25 cellular contexts compared by ENCODE assay signal in the genomic region with DNA sequence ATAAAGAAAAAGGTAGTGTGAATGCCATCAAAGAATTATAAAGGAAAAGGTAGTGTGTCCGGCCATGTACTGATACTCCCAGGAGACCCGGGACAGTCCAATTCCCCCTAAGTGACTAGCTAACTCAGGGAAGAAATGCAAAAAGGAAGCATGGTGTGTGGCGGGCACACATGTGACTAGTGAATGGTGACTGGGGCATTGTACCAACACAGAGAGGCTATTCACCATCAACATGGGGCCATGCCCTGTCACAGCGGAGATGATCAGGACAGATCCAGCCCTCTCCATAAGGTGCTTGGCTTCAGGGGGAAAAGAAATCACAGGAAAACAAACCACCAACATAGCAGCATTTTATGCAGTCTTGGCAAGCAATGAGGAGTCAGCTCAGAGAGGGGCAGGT. TPM values are rescaled to one million over a fixed set of nuclear protein-coding genes. Genes with fewer than 3 reads are reported as not detected.
DNase-seq lines count a peak whose midpoint lies in the region; ATAC-seq, FAIRE-seq and TF ChIP-seq lines count a peak whose summit lies in the region.
"Had no signal": no experiment of that assay in that cellular context is flagged by ENCODE, and none has a peak within 500 bp of the region (broad histone marks: within the 10 kb centered on the region; RNA-seq: fewer than 3 reads in every experiment).

No MANE protein-coding gene starts in this region.

- H3K9me3 ChIP-seq in HepG2 (ENCODE audit: low read length) (no peaks in the 10 kb centered on the region), right lobe of liver (no peaks in the 10 kb centered on the region)
- H3K9me3 ChIP-seq: BLaER1 treated with 17β-estradiol and CSF1 and Interleukin-3, amounts not matched to agents 10 nM and 100 nM; body of pancreas; gastroesophageal sphincter; SK-N-SH; testis had no signal

- no peaks in the 10 kb centered on the region for H3K4me1 ChIP-seq in HepG2 (ENCODE audit: insufficient read depth, low read length)
- peaks cover 0 to 4% (median 0%) of the 10 kb centered on the region in 4 donors for H3K4me1 ChIP-seq in right lobe of liver

- peaks cover 0 to 15% of the 10 kb centered on the region in 2 donors for H3K36me3 Mint-ChIP-seq in activated naive CD4-positive, alpha-beta T cell treated with anti-CD3 and anti-CD28 coated beads, Interleukin-2, amount 50 U/mL, for 72 hours

- no peak for TF ChIP-seq POLR2A in HepG2 (IDR thresholded peaks at IDR 0.05; ENCODE audit: insufficient read depth in 1 of 2, low read depth in 2 of 2, low read length in 2 of 2)
- TF ChIP-seq POLR2A in right lobe of liver (IDR thresholded peaks at IDR 0.05): no peak

- POLR2A ChIA-PET in HepG2 (lab: Yijun Ruan, JAX): no interaction called here

- H2AFZ ChIP-seq in HepG2 (ENCODE audit: low read length): no peak overlapping the region

- H3K4me2 ChIP-seq in HepG2 (ENCODE audit: low read depth, low read length): no peak overlapping the region
- H3K4me2 ChIP-seq: BLaER1 treated with 17β-estradiol and CSF1 and Interleukin-3, amounts not matched to agents 10 nM and 100 nM; SK-N-SH had no signal

- DNase-seq in HepG2 (ENCODE audit: low spot score) (no peak), right lobe of liver (no peak), foreskin melanocyte (peak; percentile 51), nucleus accumbens (lab: John Stamatoyannopoulos, UW) (peak in 46 of 56 donors; percentile 37 to 84 (median 70)), dermis blood vessel endothelial cell (no peak), NCI-H1092 (lab: John Stamatoyannopoulos, UW) (no peak)
- no peak for DNase-seq in activated naive CD4-positive, alpha-beta T cell treated with anti-CD3 and anti-CD28 coated beads, Interleukin-2, amount 50 U/mL, for 72 hours (ENCODE audit: low spot score in 2 of 2)
- no peak for DNase-seq in NK-92 treated with Interleukin-12 subunit alpha and Interleukin-12 subunit beta, amount 100 ng/mL, for 24 hours (lab: John Stamatoyannopoulos, UW)
- DNase-seq: ACHN; activated CD4-positive, alpha-beta T cell treated with anti-CD3 and anti-CD28 coated beads, Interleukin-2, amount 50 U/mL, for 1 hour; body of pancreas; DND-41; effector memory CD4-positive, alpha-beta T cell; NCI-H187; NCI-H2227 treated with DMSO at 0.1 percent for 48 hours; retina; SK-N-SH; testis had no signal

- TF ChIP-seq EP300 in HepG2 (IDR thresholded peaks at IDR 0.05; ENCODE audit: low read depth in 2 of 2, low read length in 2 of 2) (no peak), HepG2 (CRISPR knock-in tag; IDR thresholded peaks at IDR 0.05; ENCODE audit: borderline replicate concordance) (no peak)

- intact Hi-C loops in HepG2 (cut with micrococcal nuclease; ENCODE audit: unreplicated experiment): no loop called here
- intact Hi-C loops in right lobe of liver (cut with DNase I): no loop called here

- no peaks in the 10 kb centered on the region for H3K9me3 Mint-ChIP-seq in activated naive CD4-positive, alpha-beta T cell treated with anti-CD3 and anti-CD28 coated beads, Interleukin-2, amount 50 U/mL, for 72 hours
- H3K9me3 Mint-ChIP-seq: activated naive CD4-positive, alpha-beta T cell treated with anti-CD3 and anti-CD28 coated beads, Interleukin-2, amount 50 U/mL, for 24 hours; activated T-helper 17 cell treated with anti-CD3 and anti-CD28 coated beads, Interleukin-2, amount 50 U/mL, for 72 hours had no signal

- H3K9ac ChIP-seq in HepG2 (ENCODE audit: insufficient read depth, low read depth, low read length): no peak overlapping the region
- H3K9ac ChIP-seq: BLaER1 treated with 17β-estradiol and CSF1 and Interleukin-3, amounts not matched to agents 10 nM and 100 nM; SK-N-SH had no signal

- peak overlapping the region in 1 of 2 donors; percentile 41 for H3K27ac Mint-ChIP-seq in activated naive CD4-positive, alpha-beta T cell treated with anti-CD3 and anti-CD28 coated beads, Interleukin-2, amount 50 U/mL, for 72 hours
- H3K27ac Mint-ChIP-seq: activated T-helper 17 cell treated with anti-CD3 and anti-CD28 coated beads, Interleukin-2, amount 50 U/mL, for 72 hours had no signal

- no peak for ATAC-seq in HepG2
- no peak for ATAC-seq in right lobe of liver
- ATAC-seq in activated naive CD4-positive, alpha-beta T cell treated with anti-CD3 and anti-CD28 coated beads, Interleukin-2, amount 50 U/mL, for 72 hours: no peak
- ATAC-seq: activated T-helper 17 cell treated with anti-CD3 and anti-CD28 coated beads, Interleukin-2, amount 50 U/mL, for 72 hours; body of pancreas; gastroesophageal sphincter; HCT116 had no signal

- peaks cover 81% of the 10 kb centered on the region for H3K79me2 ChIP-seq in HepG2 (ENCODE audit: insufficient read depth, low read length)

- H3K36me3 ChIP-seq in HepG2 (replicated peaks in 1 of 2; ENCODE audit: control insufficient read depth in 1 of 2, insufficient read depth in 2 of 2, low read length in 2 of 2) (peaks cover 31 to 82% of the 10 kb centered on the region in 2 experiments), right lobe of liver (peaks cover 4 to 57% (median 24%) of the 10 kb centered on the region in 4 donors)

- BruUV-seq in HepG2 (replicated peaks; lab: Mats Ljungman, UMichigan): no TSS peak

- WGBS in HepG2 (ENCODE audit: low lambda C conversion rate): 99% methylated on average over 4 of the region's 4 CpGs
- WGBS in right lobe of liver (ENCODE audit: insufficient coverage, low coverage, low lambda C conversion rate, missing lambda C conversion rate): 95% methylated on average over 4 of the region's 4 CpGs

- H4K20me1 ChIP-seq in HepG2 (ENCODE audit: insufficient read depth, low read length): peaks cover 43% of the 10 kb centered on the region

- no peak overlapping the region for H3K4me3 ChIP-seq in HepG2 (replicated peaks in 1 of 3; ENCODE audit: insufficient read depth in 1 of 3, low read depth in 2 of 3, low read length in 3 of 3)
- H3K4me3 ChIP-seq in right lobe of liver: no peak overlapping the region
- H3K4me3 ChIP-seq: BLaER1 treated with 17β-estradiol and CSF1 and Interleukin-3, amounts not matched to agents 10 nM and 100 nM; body of pancreas; gastroesophageal sphincter; lung; testis had no signal

- TF ChIP-seq RAD21 in HepG2 (CRISPR knock-in tag; IDR thresholded peaks at IDR 0.05): no peak

- TF ChIP-seq CTCF in HepG2 (CRISPR knock-in tag; IDR thresholded peaks at IDR 0.05) (no peak), right lobe of liver (IDR thresholded peaks at IDR 0.05) (no peak)

- no peak for FAIRE-seq in HepG2 (lab: Jason Lieb, UNC)

- no peak overlapping the region for H3K27ac ChIP-seq in HepG2 (ENCODE audit: extremely low read length, insufficient read depth, low read length)
- no peak overlapping the region for H3K27ac ChIP-seq in right lobe of liver
- H3K27ac ChIP-seq: BLaER1 treated with 17β-estradiol and CSF1 and Interleukin-3, amounts not matched to agents 10 nM and 100 nM; body of pancreas; gastroesophageal sphincter; VCaP had no signal

- in situ Hi-C loops in HepG2 (cut with HindIII; ENCODE audit: extremely low pct_ligation_motif_present, low pct_unique_long_range_greater_than_20kb): no loop called here

- no peaks in the 10 kb centered on the region for H3K27me3 ChIP-seq in HepG2 (ENCODE audit: control insufficient read depth in 1 of 2, insufficient read depth in 2 of 2, low read length in 2 of 2)
- no peaks in the 10 kb centered on the region for H3K27me3 ChIP-seq in right lobe of liver
- H3K27me3 ChIP-seq: BLaER1 treated with 17β-estradiol and CSF1 and Interleukin-3, amounts not matched to agents 10 nM and 100 nM; body of pancreas; gastroesophageal sphincter; testis had no signal

- CTCF ChIA-PET in HepG2 (lab: Yijun Ruan, JAX; ENCODE audit: low intra/inter-chr PET ratio, low total read pairs): no interaction called here

RNA-seq across cellular contexts. Expression of gene FAM168B, which starts 34.4 kb away (rescaled TPM):
- total RNA-seq in HepG2 (2016; rRNA removed; fragmentation: Illumina TruSeq; extraction: Trizol) (63.7 and 64.5 TPM in 2 replicates), right lobe of liver (10 to 100 TPM; 28.1 to 69.7 (median 33.9) TPM), dermis blood vessel endothelial cell (98.2 and 100 TPM in 2 replicates)
- 5.2 and 5.9 TPM in 2 replicates for total RNA-seq in HepG2 (2016; cell fraction: cytosol; rRNA removed; fragmentation: Illumina TruSeq; extraction: Trizol; ENCODE audit: low read depth)
- total RNA-seq in HepG2 (2016; cell fraction: insoluble cytoplasmic fraction; rRNA removed; fragmentation: Illumina TruSeq; extraction: Trizol): 54.8 and 65.4 TPM in 2 replicates
- total RNA-seq in HepG2 (2016; cell fraction: membrane; rRNA removed; fragmentation: Illumina TruSeq; extraction: Trizol): 19.1 and 22.7 TPM in 2 replicates
- total RNA-seq in HepG2 (2016; cell fraction: nucleus; rRNA removed; fragmentation: Illumina TruSeq; extraction: Trizol): 38.5 and 42.2 TPM in 2 replicates
- 113 and 127 TPM in 2 replicates for polyA plus RNA-seq in HepG2 (2011; rRNA removed)
- polyA plus RNA-seq in HepG2 (2011; cell fraction: cytosol; rRNA removed): 82.0 and 115 TPM in 2 replicates
- polyA plus RNA-seq in HepG2 (2011; cell fraction: nucleus; rRNA removed): 115 and 127 TPM in 2 replicates
- polyA plus RNA-seq in HepG2 (2012): 63.9 and 65.2 TPM in 2 replicates
- polyA plus RNA-seq in HepG2 (2016; cell fraction: cytosol; fragmentation: Illumina TruSeq; extraction: Trizol; ENCODE audit: low read depth): 3.6 and 4.4 TPM in 2 replicates
- polyA plus RNA-seq in HepG2 (2016; cell fraction: insoluble cytoplasmic fraction; fragmentation: Illumina TruSeq; extraction: Trizol; ENCODE audit: low read depth): 63.7 and 70.4 TPM in 2 replicates
- polyA plus RNA-seq in HepG2 (2016; cell fraction: membrane; fragmentation: Illumina TruSeq; extraction: Trizol; ENCODE audit: low read depth): 10.7 and 10.9 TPM in 2 replicates
- 58.6 and 63.4 TPM in 2 replicates for polyA plus RNA-seq in HepG2 (2016; cell fraction: nucleus; fragmentation: Illumina TruSeq; extraction: Trizol; ENCODE audit: insufficient read depth, low read depth)
- 146 and 269 TPM in 2 replicates for polyA minus RNA-seq in HepG2 (2011; rRNA and poly(A)+ RNA removed; ENCODE audit: low replicate concordance)
- polyA minus RNA-seq in HepG2 (2011; cell fraction: cytosol; rRNA and poly(A)+ RNA removed): 63.9 and 69.7 TPM in 2 replicates
- polyA minus RNA-seq in HepG2 (2011; cell fraction: nucleus; rRNA and poly(A)+ RNA removed): 31.0 and 31.8 TPM in 2 replicates
- total RNA-seq in activated naive CD4-positive, alpha-beta T cell treated with anti-CD3 and anti-CD28 coated beads, Interleukin-2, amount 50 U/mL, for 72 hours: 10 to 100 TPM; 61.5 to 69.9 TPM

RNA-seq across cellular contexts. Expression of gene PLEKHB2, which starts 46.2 kb away (rescaled TPM):
- total RNA-seq in HepG2 (2016; rRNA removed; fragmentation: Illumina TruSeq; extraction: Trizol): 78.9 and 110 TPM in 2 replicates
- total RNA-seq in HepG2 (2016; cell fraction: cytosol; rRNA removed; fragmentation: Illumina TruSeq; extraction: Trizol; ENCODE audit: low read depth): 5.7 and 5.8 TPM in 2 replicates
- total RNA-seq in HepG2 (2016; cell fraction: insoluble cytoplasmic fraction; rRNA removed; fragmentation: Illumina TruSeq; extraction: Trizol): 79.4 and 115 TPM in 2 replicates
- 23.2 and 24.7 TPM in 2 replicates for total RNA-seq in HepG2 (2016; cell fraction: membrane; rRNA removed; fragmentation: Illumina TruSeq; extraction: Trizol)
- 42.5 and 48.0 TPM in 2 replicates for total RNA-seq in HepG2 (2016; cell fraction: nucleus; rRNA removed; fragmentation: Illumina TruSeq; extraction: Trizol)
- 61.5 and 73.0 TPM in 2 replicates for polyA plus RNA-seq in HepG2 (2011; rRNA removed)
- 65.3 and 72.4 TPM in 2 replicates for polyA plus RNA-seq in HepG2 (2011; cell fraction: cytosol; rRNA removed)
- polyA plus RNA-seq in HepG2 (2011; cell fraction: nucleus; rRNA removed): 45.0 and 54.5 TPM in 2 replicates
- polyA plus RNA-seq in HepG2 (2012): 45.1 and 56.7 TPM in 2 replicates
- polyA plus RNA-seq in HepG2 (2016; cell fraction: cytosol; fragmentation: Illumina TruSeq; extraction: Trizol; ENCODE audit: low read depth): 3.1 TPM in 2 replicates
- 88.2 and 92.6 TPM in 2 replicates for polyA plus RNA-seq in HepG2 (2016; cell fraction: insoluble cytoplasmic fraction; fragmentation: Illumina TruSeq; extraction: Trizol; ENCODE audit: low read depth)
- 9.5 and 11.4 TPM in 2 replicates for polyA plus RNA-seq in HepG2 (2016; cell fraction: membrane; fragmentation: Illumina TruSeq; extraction: Trizol; ENCODE audit: low read depth)
- polyA plus RNA-seq in HepG2 (2016; cell fraction: nucleus; fragmentation: Illumina TruSeq; extraction: Trizol; ENCODE audit: insufficient read depth, low read depth): 55.3 and 58.5 TPM in 2 replicates
- 79.4 and 118 TPM in 2 replicates for polyA minus RNA-seq in HepG2 (2011; rRNA and poly(A)+ RNA removed; ENCODE audit: low replicate concordance)
- polyA minus RNA-seq in HepG2 (2011; cell fraction: cytosol; rRNA and poly(A)+ RNA removed): 62.2 and 79.1 TPM in 2 replicates
- 51.4 and 56.7 TPM in 2 replicates for polyA minus RNA-seq in HepG2 (2011; cell fraction: nucleus; rRNA and poly(A)+ RNA removed)
- 10 to 100 TPM in 4 of 6 experiments, 1 to 10 TPM in 2; 8.9 to 22.3 (median 17.5) TPM for total RNA-seq in right lobe of liver
- 10 to 100 TPM; 49.1 to 81.2 TPM for total RNA-seq in activated naive CD4-positive, alpha-beta T cell treated with anti-CD3 and anti-CD28 coated beads, Interleukin-2, amount 50 U/mL, for 72 hours
- total RNA-seq in dermis blood vessel endothelial cell: 146 and 158 TPM in 2 replicates

Comparison
In these comparisons a context has a peak if more than half of its experiments do, and no peak if none do; other contexts are left out.
1. DNase-seq: peak in foreskin melanocyte (single experiment) and nucleus accumbens (46 of 56); none in HepG2 (single experiment), right lobe of liver (0 of 3), activated naive CD4-positive, alpha-beta T cell treated with anti-CD3 and anti-CD28 coated beads, Interleukin-2, amount 50 U/mL, for 72 hours (0 of 2), dermis blood vessel endothelial cell (single experiment), NCI-H1092 (single experiment) and NK-92 treated with Interleukin-12 subunit alpha and Interleukin-12 subunit beta, amount 100 ng/mL, for 24 hours (single experiment).